ENCODE assay signal across 11 cellular contexts in genomic region chr2:38498039-38498438, GRCh38.
DNase-seq lines count a peak whose midpoint lies in the region; ATAC-seq, FAIRE-seq and TF ChIP-seq lines count a peak whose summit lies in the region.
"Had no signal": no experiment of that assay in that cellular context is flagged by ENCODE, and none has a peak within 500 bp of the region (broad histone marks: within the 10 kb centered on the region; RNA-seq: fewer than 3 reads in every experiment).

No MANE protein-coding gene starts in this region.

- intact Hi-C loops in Right ventricle myocardium inferior (cut with DNase I): no loop called here
- intact Hi-C loops in vagina (cut with DNase I): no loop called here

- H3K4me1 ChIP-seq in right atrium auricular region: peaks cover 0 to 11% of the 10 kb centered on the region in 2 donors
- peaks cover 4 to 46% (median 35%) of the 10 kb centered on the region in 5 donors for H3K4me1 ChIP-seq in subcutaneous abdominal adipose tissue (ENCODE audit: control insufficient read depth in 5 of 5, insufficient read depth in 5 of 5, low read length in 5 of 5)
- no peaks in the 10 kb centered on the region for H3K4me1 ChIP-seq in vagina

- no peak overlapping the region for H3K9ac ChIP-seq in subcutaneous abdominal adipose tissue (ENCODE audit: low read length in 5 of 5)

- peaks cover 0 to 9% of the 10 kb centered on the region in 2 donors for H3K9me3 ChIP-seq in right atrium auricular region
- peaks cover 0 to 11% (median 7%) of the 10 kb centered on the region in 5 donors for H3K9me3 ChIP-seq in subcutaneous abdominal adipose tissue (ENCODE audit: control insufficient read depth in 5 of 5, low read length in 5 of 5)
- H3K9me3 ChIP-seq in vagina: no peaks in the 10 kb centered on the region

- H3K36me3 ChIP-seq in right atrium auricular region: no peaks in the 10 kb centered on the region
- H3K36me3 ChIP-seq in subcutaneous abdominal adipose tissue (ENCODE audit: control insufficient read depth in 5 of 5, insufficient read depth in 5 of 5, low read length in 5 of 5): peaks cover 0 to 10% (median 2%) of the 10 kb centered on the region in 5 donors
- no peaks in the 10 kb centered on the region for H3K36me3 ChIP-seq in vagina

- H3K27ac ChIP-seq in right atrium auricular region: peak overlapping the region in 1 of 2 donors; percentile 8
- H3K27ac ChIP-seq in subcutaneous abdominal adipose tissue (ENCODE audit: low read depth, low read length): peak overlapping the region; percentile 1
- H3K27ac ChIP-seq in vagina: no peak overlapping the region

- H3K27me3 ChIP-seq in right atrium auricular region (no peaks in the 10 kb centered on the region), subcutaneous abdominal adipose tissue (ENCODE audit: control insufficient read depth in 5 of 5, insufficient read depth in 4 of 5, low read length in 5 of 5) (no peaks in the 10 kb centered on the region), vagina (no peaks in the 10 kb centered on the region)

- TF ChIP-seq POLR2A in H54 (IDR thresholded peaks at IDR 0.05; ENCODE audit: low read depth, low read length) (no peak), vagina (IDR thresholded peaks at IDR 0.05) (no peak)

- TF ChIP-seq CTCF in right atrium auricular region (IDR thresholded peaks at IDR 0.05) (no peak), vagina (IDR thresholded peaks at IDR 0.05) (no peak)

- H3K4me3 ChIP-seq in right atrium auricular region: no peak overlapping the region
- no peak overlapping the region for H3K4me3 ChIP-seq in subcutaneous abdominal adipose tissue (ENCODE audit: low read depth in 1 of 5, low read length in 5 of 5)
- no peak overlapping the region for H3K4me3 ChIP-seq in vagina

- ATAC-seq in Right ventricle myocardium inferior (peak; percentile 66), HG03108 (IDR thresholded peaks at IDR 0.05; ENCODE audit: unreplicated experiment) (peak; percentile 72)

- DNase-seq in Right ventricle myocardium inferior (ENCODE audit: missing footprints) (no peak), right atrium auricular region (ENCODE audit: low spot score) (no peak), SK-N-DZ (ENCODE audit: low spot score) (peak; percentile 46), H54 (ENCODE audit: insufficient read length, low spot score) (no peak), vagina (ENCODE audit: extremely low spot score in 2 of 2) (no peak)
- DNase-seq in stimulated activated CD8-positive, alpha-beta memory T cell treated with anti-CD3 and anti-CD28 coated beads, Interleukin-4, amount 100 ng/mL, for 48 hours: no peak
- DNase-seq: AML-193, cortex of kidney, KG1 had no signal

- FAIRE-seq in H54 (lab: Jason Lieb, UNC): no peak
